In the genomic region with DNA sequence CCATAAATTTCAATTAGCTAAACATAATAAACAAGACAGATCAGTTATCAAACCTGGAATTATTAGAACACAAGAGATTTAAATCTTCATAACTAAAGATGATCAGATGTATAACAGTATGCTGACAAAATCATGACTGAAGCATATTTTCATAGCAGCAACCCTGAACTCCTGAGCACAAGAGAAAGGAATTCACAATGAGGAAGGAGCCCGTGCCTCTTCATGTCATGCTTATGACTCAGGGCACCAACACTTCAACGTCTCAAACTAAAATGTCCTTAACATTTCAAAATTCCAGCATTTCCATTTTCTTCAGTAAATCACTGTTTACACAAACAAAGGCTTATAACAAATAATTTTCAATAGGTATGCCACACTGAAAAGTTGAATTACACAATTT, we compare ENCODE assay signal across 10 cellular contexts. TPM values are rescaled to one million over a fixed set of nuclear protein-coding genes. Genes with fewer than 3 reads are reported as not detected.
DNase-seq lines count a peak whose midpoint lies in the region; ATAC-seq, FAIRE-seq and TF ChIP-seq lines count a peak whose summit lies in the region.
"Had no signal": no experiment of that assay in that cellular context is flagged by ENCODE, and none has a peak within 500 bp of the region (broad histone marks: within the 10 kb centered on the region; RNA-seq: fewer than 3 reads in every experiment).

No MANE protein-coding gene starts in this region.

- H3K27ac Mint-ChIP-seq in activated CD4-positive, alpha-beta T cell treated with anti-CD3 and anti-CD28 coated beads, Interleukin-2, amount 10 ng/mL, durations not matched to agents 24 days and 14 days, result no peak overlapping the region
- no peak overlapping the region for H3K27ac Mint-ChIP-seq in T-helper 17 cell

- ATAC-seq in T-helper 17 cell, result no peak
- ATAC-seq: stimulated activated naive CD8-positive, alpha-beta T cell treated with anti-CD3 and anti-CD28 coated beads, Interleukin-15, Interleukin-2, amounts not matched to agents 100 U/mL and 50 U/mL, for 24 hours had no signal

- FAIRE-seq in HTR-8/SVneo (lab: Jason Lieb, UNC), result no peak

- in situ Hi-C loops in astrocyte of the spinal cord (cut with HindIII; ENCODE audit: low sequenced_read_pairs), result no loop called here

- peaks cover 17% of the 10 kb centered on the region for H3K36me3 Mint-ChIP-seq in activated CD4-positive, alpha-beta T cell treated with anti-CD3 and anti-CD28 coated beads, Interleukin-2, amount 10 ng/mL, durations not matched to agents 24 days and 14 days (ENCODE audit: low read depth)
- no peaks in the 10 kb centered on the region for H3K36me3 Mint-ChIP-seq in T-helper 17 cell (ENCODE audit: low read depth)

- no peak overlapping the region for H3K4me3 Mint-ChIP-seq in activated CD4-positive, alpha-beta T cell treated with anti-CD3 and anti-CD28 coated beads, Interleukin-2, amount 10 ng/mL, durations not matched to agents 24 days and 14 days
- H3K4me3 Mint-ChIP-seq in T-helper 17 cell, result no peak overlapping the region

- H3K4me1 ChIP-seq in colonic mucosa, result no peaks in the 10 kb centered on the region

- H3K9me3 ChIP-seq in colonic mucosa, result no peaks in the 10 kb centered on the region
- no peaks in the 10 kb centered on the region for H3K9me3 ChIP-seq in T-helper 17 cell (ENCODE audit: control insufficient read depth, low read length, poor library complexity, severe bottlenecking)

- peak; percentile 78 for DNase-seq in AG08395 (ENCODE audit: low spot score)
- peak; percentile 66 for DNase-seq in HTR-8/SVneo (ENCODE audit: insufficient read length, low spot score)
- peak; percentile 70 for DNase-seq in astrocyte of the spinal cord (ENCODE audit: low read depth, low spot score)
- DNase-seq in kidney tubule cell (ENCODE audit: low spot score), result peak; percentile 76
- DNase-seq in activated CD4-positive, alpha-beta T cell treated with anti-CD3 and anti-CD28 coated beads, Interleukin-2, amount 10 ng/mL, durations not matched to agents 24 days and 14 days, result no peak
- DNase-seq in colonic mucosa, result no peak
- DNase-seq in T-helper 17 cell, result no peak
- DNase-seq in effector CD8-positive, alpha-beta T cell (lab: John Stamatoyannopoulos, UW), result no peak
- DNase-seq: activated CD4-positive, alpha-beta T cell treated with anti-CD3 and anti-CD28 coated beads, Interleukin-2, amount 50 U/mL, for 48 hours; stimulated activated naive CD8-positive, alpha-beta T cell treated with anti-CD3 and anti-CD28 coated beads, Interleukin-15, Interleukin-2, amounts not matched to agents 100 U/mL and 50 U/mL, for 24 hours had no signal

- H3K4me1 Mint-ChIP-seq in activated CD4-positive, alpha-beta T cell treated with anti-CD3 and anti-CD28 coated beads, Interleukin-2, amount 10 ng/mL, durations not matched to agents 24 days and 14 days, result peaks cover 39% of the 10 kb centered on the region
- H3K4me1 Mint-ChIP-seq in T-helper 17 cell, result peaks cover 37% of the 10 kb centered on the region

- no peak overlapping the region for H3K27ac ChIP-seq in colonic mucosa

- no peaks in the 10 kb centered on the region for H3K36me3 ChIP-seq in colonic mucosa

- no peak overlapping the region for H3K9ac ChIP-seq in colonic mucosa (ENCODE audit: low read depth in 2 of 2, low read length in 2 of 2)

- intact Hi-C loops in activated CD4-positive, alpha-beta T cell treated with anti-CD3 and anti-CD28 coated beads, Interleukin-2, amount 10 ng/mL, durations not matched to agents 24 days and 14 days (cut with micrococcal nuclease), result no loop called here
- intact Hi-C loops in colonic mucosa (cut with DNase I), result no loop called here

- H3K27me3 Mint-ChIP-seq in activated CD4-positive, alpha-beta T cell treated with anti-CD3 and anti-CD28 coated beads, Interleukin-2, amount 10 ng/mL, durations not matched to agents 24 days and 14 days, result no peaks in the 10 kb centered on the region
- H3K27me3 Mint-ChIP-seq in T-helper 17 cell, result no peaks in the 10 kb centered on the region

- TF ChIP-seq CTCF in astrocyte of the spinal cord (IDR thresholded peaks at IDR 0.05; ENCODE audit: low read depth, low read length) (no peak), colonic mucosa (IDR thresholded peaks at IDR 0.05) (no peak)

- H3K9me3 Mint-ChIP-seq in activated CD4-positive, alpha-beta T cell treated with anti-CD3 and anti-CD28 coated beads, Interleukin-2, amount 10 ng/mL, durations not matched to agents 24 days and 14 days, result no peaks in the 10 kb centered on the region

- no peak overlapping the region for H3K4me3 ChIP-seq in astrocyte of the spinal cord (ENCODE audit: low read depth, low read length)
- no peak overlapping the region for H3K4me3 ChIP-seq in colonic mucosa

- H3K27me3 ChIP-seq in colonic mucosa, result no peaks in the 10 kb centered on the region

RNA-seq across cellular contexts. Expression of a gene that starts 6.7 kb away (rescaled TPM):
- total RNA-seq in activated CD4-positive, alpha-beta T cell treated with anti-CD3 and anti-CD28 coated beads, Interleukin-2, amount 10 ng/mL, durations not matched to agents 24 days and 14 days, result 40.1 and 45.5 TPM in 2 replicates
- total RNA-seq in colonic mucosa (10 to 100 TPM; 53.3 to 62.6 TPM), T-helper 17 cell (10 to 100 TPM; 34.5 to 40.6 TPM)

Comparison
In these comparisons a context has a peak if more than half of its experiments do, and no peak if none do; other contexts are left out.
1. DNase-seq: peak in AG08395 (single experiment), HTR-8/SVneo (single experiment), astrocyte of the spinal cord (single experiment) and kidney tubule cell (single experiment); none in activated CD4-positive, alpha-beta T cell treated with anti-CD3 and anti-CD28 coated beads, Interleukin-2, amount 10 ng/mL, durations not matched to agents 24 days and 14 days (single experiment), colonic mucosa (single experiment), T-helper 17 cell (0 of 3) and effector CD8-positive, alpha-beta T cell (single experiment).